Comparison of ENCODE assay signal across 12 cellular contexts in the genomic region with DNA sequence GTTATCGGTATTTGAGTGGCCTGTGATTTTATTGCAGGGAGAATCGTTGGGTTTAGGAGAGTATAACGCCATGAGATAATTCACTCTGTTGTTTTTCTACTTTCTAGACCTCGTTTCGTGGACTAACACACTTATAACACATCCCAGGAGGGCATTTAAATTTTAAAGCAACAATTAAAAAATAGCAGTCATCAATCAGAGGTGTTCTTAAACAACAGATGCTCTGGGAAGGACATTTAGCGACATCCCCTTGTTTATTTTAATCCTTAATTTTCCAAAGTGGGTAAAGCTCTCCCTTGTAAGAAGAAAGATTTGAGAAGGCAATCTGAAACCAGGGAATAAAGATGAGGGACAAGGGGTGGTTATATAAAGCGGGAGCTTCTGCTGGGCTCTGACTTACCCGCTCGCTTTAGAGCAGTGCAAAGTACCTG. TPM values are rescaled to one million over a fixed set of nuclear protein-coding genes. Genes with fewer than 3 reads are reported as not detected.
DNase-seq lines count a peak whose midpoint lies in the region; ATAC-seq and TF ChIP-seq lines count a peak whose summit lies in the region.
"Had no signal": no experiment of that assay in that cellular context is flagged by ENCODE, and none has a peak within 500 bp of the region (broad histone marks: within the 10 kb centered on the region; RNA-seq: fewer than 3 reads in every experiment).

No MANE protein-coding gene starts in this region.

- WGBS in prostate gland: 10% methylated on average over 9 of the region's 9 CpGs

- DNase-seq in EL (peak; percentile 14), foreskin fibroblast (peak in 1 of 2 donors; percentile 50), prostate gland (ENCODE audit: low spot score) (no peak), NCI-H1694 treated with DMSO at 0.1 percent for 48 hours (lab: John Stamatoyannopoulos, UW) (no peak)
- DNase-seq in activated T-helper 2 cell treated with anti-CD3 and anti-CD28 coated beads, Interferon-gamma antibody, Interleukin-2, Interleukin-4, amounts not matched to agents 10 μg/mL and 5 μg/mL and 100 μg/mL, durations not matched to agents 14 hours and 24 hours and 36 hours (ENCODE audit: low spot score): no peak
- DNase-seq: activated CD8-positive, alpha-beta memory T cell treated with anti-CD3 and anti-CD28 coated beads for 24 hours; Calu3; KG1 had no signal

- H3K36me3 Mint-ChIP-seq in activated T-helper 2 cell treated with anti-CD3 and anti-CD28 coated beads, Interferon-gamma antibody, Interleukin-2, Interleukin-4, amounts not matched to agents 10 μg/mL and 5 μg/mL and 100 μg/mL, durations not matched to agents 14 hours and 24 hours and 36 hours (ENCODE audit: low read depth): no peaks in the 10 kb centered on the region

- intact Hi-C loops in prostate gland (cut with DNase I): loop anchor here (5.0 kb wide), 2 partner anchors 48 to 223 kb away; no protein-coding TSS in a partner anchor
- intact Hi-C loops in activated T-helper 2 cell treated with anti-CD3 and anti-CD28 coated beads, Interferon-gamma antibody, Interleukin-2, Interleukin-4, amounts not matched to agents 10 μg/mL and 5 μg/mL and 100 μg/mL, durations not matched to agents 14 hours and 24 hours and 36 hours (cut with micrococcal nuclease): no loop called here

- H3K4me1 ChIP-seq in prostate gland (replicated peaks): no peaks in the 10 kb centered on the region

- H3K9me3 Mint-ChIP-seq in activated T-helper 2 cell treated with anti-CD3 and anti-CD28 coated beads, Interferon-gamma antibody, Interleukin-2, Interleukin-4, amounts not matched to agents 10 μg/mL and 5 μg/mL and 100 μg/mL, durations not matched to agents 14 hours and 24 hours and 36 hours: no peaks in the 10 kb centered on the region

- TF ChIP-seq POLR2A in prostate gland (IDR thresholded peaks at IDR 0.05): no peak

- TF ChIP-seq CTCF in WI38 (IDR thresholded peaks at IDR 0.05; ENCODE audit: low read depth, low read length): no peak
- no peak for TF ChIP-seq CTCF in foreskin fibroblast (IDR thresholded peaks at IDR 0.05; ENCODE audit: low read depth, low read length)
- TF ChIP-seq CTCF in prostate gland (IDR thresholded peaks at IDR 0.05): no peak

- H3K4me3 ChIP-seq in WI38 (ENCODE audit: low read depth, low read length): peak overlapping the region; percentile 63
- H3K4me3 ChIP-seq in foreskin fibroblast (ENCODE audit: low read depth in 1 of 2, low read length in 2 of 2): peak overlapping the region; percentile 82 to 94
- peak overlapping the region; percentile 66 to 70 for H3K4me3 ChIP-seq in prostate gland

- no peaks in the 10 kb centered on the region for H3K9me3 ChIP-seq in prostate gland
- H3K9me3 ChIP-seq: neutrophil had no signal

- H3K27ac Mint-ChIP-seq in activated T-helper 2 cell treated with anti-CD3 and anti-CD28 coated beads, Interferon-gamma antibody, Interleukin-2, Interleukin-4, amounts not matched to agents 10 μg/mL and 5 μg/mL and 100 μg/mL, durations not matched to agents 14 hours and 24 hours and 36 hours: no peak overlapping the region

- peak overlapping the region; percentile 87 to 90 for H3K27ac ChIP-seq in prostate gland
- H3K27ac ChIP-seq: neutrophil had no signal

- H3K27me3 Mint-ChIP-seq in activated T-helper 2 cell treated with anti-CD3 and anti-CD28 coated beads, Interferon-gamma antibody, Interleukin-2, Interleukin-4, amounts not matched to agents 10 μg/mL and 5 μg/mL and 100 μg/mL, durations not matched to agents 14 hours and 24 hours and 36 hours (ENCODE audit: low read depth): peaks cover 26% of the 10 kb centered on the region

- no peak for ATAC-seq in activated CD4-positive, CD25-positive, alpha-beta regulatory T cell treated with anti-CD3 and anti-CD28 coated beads, Interleukin-2, amount 50 U/mL, for 24 hours
- no peak for ATAC-seq in GM19351 (IDR thresholded peaks at IDR 0.05; ENCODE audit: unreplicated experiment)

- no peaks in the 10 kb centered on the region for H3K36me3 ChIP-seq in prostate gland
- H3K36me3 ChIP-seq: neutrophil had no signal

- no peaks in the 10 kb centered on the region for H3K27me3 ChIP-seq in prostate gland (replicated peaks; ENCODE audit: insufficient read depth)

- no peak overlapping the region for H3K4me3 Mint-ChIP-seq in activated T-helper 2 cell treated with anti-CD3 and anti-CD28 coated beads, Interferon-gamma antibody, Interleukin-2, Interleukin-4, amounts not matched to agents 10 μg/mL and 5 μg/mL and 100 μg/mL, durations not matched to agents 14 hours and 24 hours and 36 hours (ENCODE audit: low read depth)

- peaks cover 2% of the 10 kb centered on the region for H3K4me1 Mint-ChIP-seq in activated T-helper 2 cell treated with anti-CD3 and anti-CD28 coated beads, Interferon-gamma antibody, Interleukin-2, Interleukin-4, amounts not matched to agents 10 μg/mL and 5 μg/mL and 100 μg/mL, durations not matched to agents 14 hours and 24 hours and 36 hours (ENCODE audit: low read depth)

RNA-seq across cellular contexts. Expression of gene PBX1, which starts 4.9 kb away (rescaled TPM):
- 10 to 100 TPM; 50.2 to 60.4 TPM for total RNA-seq in prostate gland
- total RNA-seq in activated T-helper 2 cell treated with anti-CD3 and anti-CD28 coated beads, Interferon-gamma antibody, Interleukin-2, Interleukin-4, amounts not matched to agents 10 μg/mL and 5 μg/mL and 100 μg/mL, durations not matched to agents 14 hours and 24 hours and 36 hours: not detected in 2 replicates

Comparison
In these comparisons a context has a peak if more than half of its experiments do, and no peak if none do; other contexts are left out.
1. RNA of gene PBX1, which starts 4.9 kb away (total RNA-seq): 50.2 to 60.4 TPM in prostate gland; not detected in activated T-helper 2 cell treated with anti-CD3 and anti-CD28 coated beads, Interferon-gamma antibody, Interleukin-2, Interleukin-4, amounts not matched to agents 10 μg/mL and 5 μg/mL and 100 μg/mL, durations not matched to agents 14 hours and 24 hours and 36 hours; every median in the first group is over 10 times any median in the second.
2. Peak in every context shown above with its lines, with median percentiles within 50 percentile points of each other: H3K4me3 ChIP-seq.